In the genomic region with DNA sequence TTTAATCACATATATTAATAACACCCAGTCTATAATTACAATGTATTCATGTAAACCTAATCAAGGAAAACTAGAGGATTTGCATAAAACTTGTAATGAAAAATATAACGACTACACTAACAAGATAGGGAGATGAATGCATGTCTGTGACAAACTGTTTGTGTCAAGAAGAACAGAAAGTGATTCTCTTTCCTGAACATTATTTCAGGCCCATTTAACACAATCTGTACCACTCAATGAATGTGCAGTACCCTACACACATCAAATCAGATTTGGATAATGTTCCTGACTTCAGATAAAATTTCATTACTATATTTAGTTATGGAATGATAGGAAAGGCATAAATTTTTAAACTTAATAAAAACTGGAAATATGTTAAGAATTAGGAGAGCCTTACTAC, we compare ENCODE assay signal across 20 cellular contexts.
A peak's percentile ranks its signal among the peaks of the same experiment; 100 is the strongest.
DNase-seq lines count a peak whose midpoint lies in the region; ATAC-seq and TF ChIP-seq lines count a peak whose summit lies in the region.
"Had no signal": no experiment of that assay in that cellular context is flagged by ENCODE, and none has a peak within 500 bp of the region (broad histone marks: within the 10 kb centered on the region; RNA-seq: fewer than 3 reads in every experiment).

No MANE protein-coding gene starts in this region.

- no peak overlapping the region for H3K4me3 ChIP-seq in HEK293 (ENCODE audit: low read depth, low read length)
- H3K4me3 ChIP-seq in CD8-positive, alpha-beta T cell (ENCODE audit: low read depth, low read length): no peak overlapping the region
- H3K4me3 ChIP-seq: BLaER1 treated with 17β-estradiol and CSF1 and Interleukin-3, amounts not matched to agents 10 nM and 100 nM; GM23338 had no signal

- no peak overlapping the region for H3K27ac ChIP-seq in HEK293 (ENCODE audit: extremely low read depth, low read depth, low read length)
- H3K27ac ChIP-seq in CD8-positive, alpha-beta T cell (ENCODE audit: low read depth, low read length): no peak overlapping the region
- H3K27ac ChIP-seq: BLaER1 treated with 17β-estradiol and CSF1 and Interleukin-3, amounts not matched to agents 10 nM and 100 nM had no signal

- no peaks in the 10 kb centered on the region for H3K9me3 ChIP-seq in HEK293 (ENCODE audit: control insufficient read depth, insufficient read depth, low read depth, low read length)
- H3K9me3 ChIP-seq in CD8-positive, alpha-beta T cell (ENCODE audit: low read length): no peaks in the 10 kb centered on the region
- H3K9me3 ChIP-seq: BLaER1 treated with 17β-estradiol and CSF1 and Interleukin-3, amounts not matched to agents 10 nM and 100 nM had no signal

- no peaks in the 10 kb centered on the region for H3K36me3 ChIP-seq in HEK293 (ENCODE audit: control insufficient read depth in 2 of 2, insufficient read depth in 1 of 2, low read length in 2 of 2)
- no peaks in the 10 kb centered on the region for H3K36me3 ChIP-seq in CD8-positive, alpha-beta T cell (ENCODE audit: insufficient read depth, low read length)
- H3K36me3 ChIP-seq: BLaER1 treated with 17β-estradiol and CSF1 and Interleukin-3, amounts not matched to agents 10 nM and 100 nM had no signal

- TF ChIP-seq CTCF in HEK293 (tag by site-specific recombination; IDR thresholded peaks at IDR 0.05): no peak
- no peak for TF ChIP-seq CTCF in CD8-positive, alpha-beta T cell (IDR thresholded peaks at IDR 0.05)

- ATAC-seq in CD8-positive, alpha-beta T cell: no peak
- ATAC-seq: GM23338, HCT116, HepG2 had no signal

- H3K27me3 ChIP-seq in CD8-positive, alpha-beta T cell (ENCODE audit: insufficient read depth, low read length): no peaks in the 10 kb centered on the region
- H3K27me3 ChIP-seq: BLaER1 treated with 17β-estradiol and CSF1 and Interleukin-3, amounts not matched to agents 10 nM and 100 nM had no signal

- peak; percentile 39 for DNase-seq in DMS53 (lab: John Stamatoyannopoulos, UW)
- no peak for DNase-seq in DMS53 treated with DMSO at 0.1 percent for 48 hours (lab: John Stamatoyannopoulos, UW; ENCODE audit: unreplicated experiment)
- peak; percentile 57 for DNase-seq in cerebellar cortex (ENCODE audit: low spot score)
- no peak for DNase-seq in LoVo (ENCODE audit: low spot score)
- DNase-seq in CD8-positive, alpha-beta T cell: no peak
- no peak for DNase-seq in H4 (ENCODE audit: low spot score)
- DNase-seq: 8988T; CD8-positive, alpha-beta memory T cell; COR-L47; DMS79; GF-D8; H7; KBM-7 had no signal

- intact Hi-C loops in CD8-positive, alpha-beta T cell (cut with DNase I, micrococcal nuclease): no loop called here

- H3K27ac Mint-ChIP-seq in CD8-positive, alpha-beta T cell: no peak overlapping the region
- H3K27ac Mint-ChIP-seq: B cell; CD8-positive, alpha-beta memory T cell; GM23338; IgD-negative memory B cell had no signal

- H3K4me1 ChIP-seq in HEK293 (ENCODE audit: control insufficient read depth, insufficient read depth, low read length): peaks cover 15% of the 10 kb centered on the region
- H3K4me1 ChIP-seq in CD8-positive, alpha-beta T cell (ENCODE audit: insufficient read depth, low read length): no peaks in the 10 kb centered on the region
- H3K4me1 ChIP-seq: BLaER1 treated with 17β-estradiol and CSF1 and Interleukin-3, amounts not matched to agents 10 nM and 100 nM had no signal

- peaks cover 2% of the 10 kb centered on the region for H3K27me3 Mint-ChIP-seq in CD8-positive, alpha-beta T cell (ENCODE audit: low read depth)

- H3K4me1 Mint-ChIP-seq in CD8-positive, alpha-beta T cell (ENCODE audit: low read depth): no peaks in the 10 kb centered on the region
- H3K4me1 Mint-ChIP-seq: B cell; CD8-positive, alpha-beta memory T cell; IgD-negative memory B cell had no signal

- H3K36me3 Mint-ChIP-seq in CD8-positive, alpha-beta T cell: no peaks in the 10 kb centered on the region
- H3K36me3 Mint-ChIP-seq: CD8-positive, alpha-beta memory T cell; IgD-negative memory B cell had no signal

- CTCF ChIA-PET in HEK293 (lab: Yijun Ruan, JAX): interaction anchor here (0.9 kb wide), 1 partner anchor 17 kb away, joined by 3 read pairs; no protein-coding TSS in a partner anchor
- CTCF ChIA-PET in CD8-positive, alpha-beta T cell (lab: Charles Lee): no interaction called here

- POLR2A ChIA-PET in HEK293 (lab: Yijun Ruan, JAX): no interaction called here
- POLR2A ChIA-PET in CD8-positive, alpha-beta T cell (lab: Charles Lee): no interaction called here

- no peak overlapping the region for H3K4me3 Mint-ChIP-seq in CD8-positive, alpha-beta T cell
- H3K4me3 Mint-ChIP-seq: B cell; CD8-positive, alpha-beta memory T cell; GM23338; IgD-negative memory B cell had no signal

- H3K9me3 Mint-ChIP-seq in CD8-positive, alpha-beta T cell: no peaks in the 10 kb centered on the region
- H3K9me3 Mint-ChIP-seq: GM23338, IgD-negative memory B cell had no signal

TF ChIP-seq in HEK293, 187 proteins besides CTCF, POLR2A, EP300 and RAD21:
- TF ChIP-seq GFI1B (tag by site-specific recombination; IDR thresholded peaks at IDR 0.05): 0 out of 2 replicates have a peak, but pooled peaks have one; percentile 21
- 0 out of 2 replicates have a peak, but pooled peaks have one; percentile 30 for TF ChIP-seq SP7 (tag by site-specific recombination; IDR thresholded peaks at IDR 0.05)
- no peak for TF ChIP-seq ZNF776 (tag by site-specific recombination; IDR thresholded peaks at IDR 0.05; ENCODE audit: borderline replicate concordance)
- TF ChIP-seq ZNF558 (tag by site-specific recombination; IDR thresholded peaks at IDR 0.05): no peak
TF ChIP-seq in HEK293: peak in this region for 2.

Comparison
In these comparisons a context has a peak if more than half of its experiments do, and no peak if none do; other contexts are left out.
1. DNase-seq: peak in DMS53 (single experiment) and cerebellar cortex (single experiment); none in DMS53 treated with DMSO at 0.1 percent for 48 hours (single experiment), LoVo (single experiment), CD8-positive, alpha-beta T cell (0 of 7) and H4 (single experiment).